ENCODE assay signal across 14 cellular contexts in the genomic region with DNA sequence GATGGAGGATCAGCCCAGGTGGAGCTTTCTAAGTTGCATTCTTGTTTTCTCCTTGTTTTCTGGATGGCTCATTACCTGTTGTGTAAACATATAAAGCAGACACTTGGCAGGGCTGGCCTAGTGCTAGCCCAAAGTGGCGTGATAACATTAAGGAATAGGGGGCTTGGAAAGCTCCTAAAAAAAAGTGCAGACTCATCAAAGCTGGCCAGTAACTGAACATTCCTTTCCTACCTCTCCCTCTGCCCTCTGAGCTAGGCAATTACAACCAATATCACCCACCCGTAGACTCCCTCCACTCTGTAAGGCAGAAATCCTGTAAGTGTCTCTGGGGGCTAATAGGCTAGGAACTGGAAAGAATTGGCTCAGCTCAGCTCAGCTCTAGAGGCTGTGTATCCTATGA. TPM values are rescaled to one million over a fixed set of nuclear protein-coding genes. Genes with fewer than 3 reads are reported as not detected.
"Had no signal": no experiment of that assay in that cellular context is flagged by ENCODE, and none has a peak within 500 bp of the region (broad histone marks: within the 10 kb centered on the region; RNA-seq: fewer than 3 reads in every experiment).

No MANE protein-coding gene starts in this region.

RNA-seq across cellular contexts. Expression of a gene that starts 42.5 kb away (rescaled TPM):
- total RNA-seq: activated B cell treated with CpG ODN at 0.5 μM for 24 hours; activated CD4-positive, alpha-beta memory T cell treated with anti-CD3 and anti-CD28 coated beads for 36 hours; activated CD4-positive, alpha-beta memory T cell treated with anti-CD3 and anti-CD28 coated beads, Interleukin-2, amount 10 ng/mL, durations not matched to agents 7 days and 5 days; activated CD4-positive, alpha-beta T cell treated with anti-CD3 and anti-CD28 coated beads for 36 hours; activated CD4-positive, alpha-beta T cell treated with anti-CD3 and anti-CD28 coated beads, Interleukin-2, amount 10 ng/mL, durations not matched to agents 24 days and 14 days; activated CD4-positive, alpha-beta T cell treated with anti-CD3 and anti-CD28 coated beads, Interleukin-2, amount 10 ng/mL, durations not matched to agents 7 days and 5 days; activated CD8-positive, alpha-beta memory T cell treated with anti-CD3 and anti-CD28 coated beads for 36 hours; activated CD8-positive, alpha-beta memory T cell treated with anti-CD3 and anti-CD28 coated beads, Interleukin-2, amount 10 ng/mL, durations not matched to agents 7 days and 5 days; activated CD8-positive, alpha-beta T cell treated with anti-CD3 and anti-CD28 coated beads for 36 hours; activated CD8-positive, alpha-beta T cell treated with anti-CD3 and anti-CD28 coated beads, Interleukin-2, amount 10 ng/mL, durations not matched to agents 7 days and 5 days; T-helper 1 cell treated with Interleukin-12 subunit alpha and Interleukin-12 subunit beta and Interleukin-4 antibody, amounts not matched to agents 30 ng/mL and 1 ng/mL, for 36 hours; T-helper 17 cell; T-helper 2 cell treated with Interferon-gamma antibody and Interleukin-4, amounts not matched to agents 100 ng/mL and 5 ng/mL, for 36 hours; WTC11 had no signal

RNA-seq across cellular contexts. Expression of a gene that starts 58.8 kb away (rescaled TPM):
- total RNA-seq: activated B cell treated with CpG ODN at 0.5 μM for 24 hours; activated CD4-positive, alpha-beta memory T cell treated with anti-CD3 and anti-CD28 coated beads for 36 hours; activated CD4-positive, alpha-beta memory T cell treated with anti-CD3 and anti-CD28 coated beads, Interleukin-2, amount 10 ng/mL, durations not matched to agents 7 days and 5 days; activated CD4-positive, alpha-beta T cell treated with anti-CD3 and anti-CD28 coated beads for 36 hours; activated CD4-positive, alpha-beta T cell treated with anti-CD3 and anti-CD28 coated beads, Interleukin-2, amount 10 ng/mL, durations not matched to agents 24 days and 14 days; activated CD4-positive, alpha-beta T cell treated with anti-CD3 and anti-CD28 coated beads, Interleukin-2, amount 10 ng/mL, durations not matched to agents 7 days and 5 days; activated CD8-positive, alpha-beta memory T cell treated with anti-CD3 and anti-CD28 coated beads for 36 hours; activated CD8-positive, alpha-beta memory T cell treated with anti-CD3 and anti-CD28 coated beads, Interleukin-2, amount 10 ng/mL, durations not matched to agents 7 days and 5 days; activated CD8-positive, alpha-beta T cell treated with anti-CD3 and anti-CD28 coated beads for 36 hours; activated CD8-positive, alpha-beta T cell treated with anti-CD3 and anti-CD28 coated beads, Interleukin-2, amount 10 ng/mL, durations not matched to agents 7 days and 5 days; T-helper 1 cell treated with Interleukin-12 subunit alpha and Interleukin-12 subunit beta and Interleukin-4 antibody, amounts not matched to agents 30 ng/mL and 1 ng/mL, for 36 hours; T-helper 17 cell; T-helper 2 cell treated with Interferon-gamma antibody and Interleukin-4, amounts not matched to agents 100 ng/mL and 5 ng/mL, for 36 hours; WTC11 had no signal
